In genomic region chr12:120652671-120653435, GRCh38 we compare ENCODE assay signal across 1 cellular context.
TF ChIP-seq lines count a peak whose summit lies in the region.

No MANE protein-coding gene starts in this region.

TF ChIP-seq in GM12878, 131 proteins besides CTCF, POLR2A, EP300 and RAD21:
- TF ChIP-seq JUND (IDR thresholded peaks at IDR 0.05; ENCODE audit: low read depth, low read length) (no peak), ATF2 (IDR thresholded peaks at IDR 0.05; ENCODE audit: low read length) (no peak)
